In genomic region chr17:28598389-28598788, GRCh38 we compare ENCODE assay signal across 8 cellular contexts. TPM values are rescaled to one million over a fixed set of nuclear protein-coding genes. Genes with fewer than 3 reads are reported as not detected.
A peak's percentile ranks its signal among the peaks of the same experiment; 100 is the strongest.
DNase-seq lines count a peak whose midpoint lies in the region; ATAC-seq and TF ChIP-seq lines count a peak whose summit lies in the region.

No MANE protein-coding gene starts in this region.

- no peaks in the 10 kb centered on the region for H3K9me3 ChIP-seq in NT2/D1 (ENCODE audit: insufficient read depth, low read length)
- H3K9me3 ChIP-seq in esophagus (ENCODE audit: control insufficient read depth in 2 of 2, insufficient read depth in 1 of 2, low read depth in 1 of 2, low read length in 1 of 2): no peaks in the 10 kb centered on the region

- peak overlapping the region; percentile 91 for H3K9ac ChIP-seq in NT2/D1 (ENCODE audit: insufficient read length, low read depth)

- no peak for ATAC-seq in HG02870 (IDR thresholded peaks at IDR 0.05; ENCODE audit: unreplicated experiment)

- H3K4me3 ChIP-seq in NT2/D1 (ENCODE audit: insufficient read length, low read depth) (peak overlapping the region; percentile 82), esophagus (ENCODE audit: low read depth in 1 of 2, low read length in 2 of 2) (peak overlapping the region; percentile 68 to 71), retinal pigment epithelial cell (ENCODE audit: low read length) (peak overlapping the region; percentile 89)

- H3K27me3 ChIP-seq in NT2/D1 (ENCODE audit: insufficient read depth, insufficient read length) (no peaks in the 10 kb centered on the region), esophagus (ENCODE audit: control insufficient read depth in 1 of 2, insufficient read depth in 2 of 2, low read length in 2 of 2) (no peaks in the 10 kb centered on the region)

- no peak overlapping the region for H3K27ac ChIP-seq in esophagus (ENCODE audit: low read depth in 2 of 2, low read length in 1 of 2)

- TF ChIP-seq CTCF in retinal pigment epithelial cell (conservative IDR thresholded peaks at IDR 0.05; ENCODE audit: low read depth, low read length): no peak

- H3K36me3 ChIP-seq in NT2/D1 (ENCODE audit: insufficient read depth, insufficient read length, low read length) (peaks cover 10% of the 10 kb centered on the region), esophagus (ENCODE audit: control insufficient read depth in 2 of 2, insufficient read depth in 2 of 2, low read length in 1 of 2) (no peaks in the 10 kb centered on the region)

- WGBS in esophagus, 2 donors: 2 to 4% methylated on average over 17 of the region's 17 CpGs

- DNase-seq in DMS79 treated with DMSO at 0.1 percent for 48 hours (lab: John Stamatoyannopoulos, UW) (peak; percentile 59), DMS79 (lab: John Stamatoyannopoulos, UW) (no peak), NT2/D1 (ENCODE audit: low read depth, low spot score) (no peak), retinal pigment epithelial cell (ENCODE audit: low read depth) (no peak), C1 segment of cervical spinal cord (lab: John Stamatoyannopoulos, UW) (no peak)
- DNase-seq in activated CD4-positive, alpha-beta T cell treated with anti-CD3 and anti-CD28 coated beads, Interleukin-2, amount 50 U/mL, for 48 hours: no peak

- H3K4me1 ChIP-seq in NT2/D1 (ENCODE audit: insufficient read depth, insufficient read length) (no peaks in the 10 kb centered on the region), esophagus (ENCODE audit: control insufficient read depth in 2 of 2, insufficient read depth in 2 of 2, low read length in 1 of 2) (peaks cover 0 to 5% of the 10 kb centered on the region in 2 donors)

RNA-seq across cellular contexts. Expression of gene SPAG5, which starts 0.4 kb away (rescaled TPM):
- 10 to 100 TPM; 11.6 to 19.7 TPM for polyA plus RNA-seq in esophagus

RNA-seq across cellular contexts. Expression of gene RSKR, which starts 15.6 kb away (rescaled TPM):
- polyA plus RNA-seq in esophagus: 1 to 10 TPM; 2.0 to 6.7 TPM

RNA-seq across cellular contexts. Expression of gene ALDOC, which starts 21.7 kb away (rescaled TPM):
- 10 to 100 TPM; 21.3 to 24.0 TPM for polyA plus RNA-seq in esophagus

RNA-seq across cellular contexts. Expression of gene PIGS, which starts 27.1 kb away (rescaled TPM):
- 10 to 100 TPM in 1 of 2 donors, 1 to 10 TPM in 1; 9.8 to 30.7 TPM for polyA plus RNA-seq in esophagus

RNA-seq across cellular contexts. Expression of gene UNC119, which starts 46.0 kb away (rescaled TPM):
- polyA plus RNA-seq in esophagus: 10 to 100 TPM; 15.3 to 20.1 TPM
